ENCODE assay signal across 1 cellular context in genomic region chr6:54037277-54037779, GRCh38.
TF ChIP-seq lines count a peak whose summit lies in the region.

No MANE protein-coding gene starts in this region.

TF ChIP-seq in HepG2, 621 proteins besides CTCF, POLR2A, EP300 and RAD21 (continued from another document):
- peak; percentile 58; the same call in 1 of the 2 replicates for TF ChIP-seq NFIC (IDR thresholded peaks at IDR 0.05; ENCODE audit: low read length)
- TF ChIP-seq GPBP1L1 (CRISPR knock-in tag; IDR thresholded peaks at IDR 0.05) = no peak
- peak; percentile 83; the same call in 1 of the 2 replicates for TF ChIP-seq ZNF331 (CRISPR knock-in tag; IDR thresholded peaks at IDR 0.05)
- TF ChIP-seq PITX1 (CRISPR knock-in tag; IDR thresholded peaks at IDR 0.05) = peak; percentile 73; the same call in 1 of the 2 replicates
- no peak for TF ChIP-seq ZNF335 (CRISPR knock-in tag; IDR thresholded peaks at IDR 0.05)
- TF ChIP-seq POGZ (CRISPR knock-in tag; IDR thresholded peaks at IDR 0.05) = peak; percentile 38; the same call in 1 of the 2 replicates
- TF ChIP-seq SIX1 (CRISPR knock-in tag; IDR thresholded peaks at IDR 0.05; ENCODE audit: borderline replicate concordance) = peak; percentile 65; the same call in 1 of the 2 replicates
- TF ChIP-seq FOXP4 (CRISPR knock-in tag; IDR thresholded peaks at IDR 0.05) = peak; percentile 84
- TF ChIP-seq TOPORS (CRISPR knock-in tag; IDR thresholded peaks at IDR 0.05) = no peak
- TF ChIP-seq POGK (CRISPR knock-in tag; conservative IDR thresholded peaks at IDR 0.05) = peak; percentile 28; the same call in 1 of the 2 replicates
- TF ChIP-seq FLYWCH1 (CRISPR knock-in tag; IDR thresholded peaks at IDR 0.05) = no peak
- TF ChIP-seq CHD2 (IDR thresholded peaks at IDR 0.05; ENCODE audit: low read depth, low read length) = no peak
- TF ChIP-seq NKX3-1 (CRISPR knock-in tag; IDR thresholded peaks at IDR 0.05) = no peak
- 0 out of 2 replicates have a peak, but pooled peaks have one; percentile 30 for TF ChIP-seq HHEX (CRISPR knock-in tag; IDR thresholded peaks at IDR 0.05)
- TF ChIP-seq SOX5 (CRISPR knock-in tag; IDR thresholded peaks at IDR 0.05; ENCODE audit: borderline replicate concordance) = peak; percentile 52; the same call in 1 of the 2 replicates
- no peak for TF ChIP-seq DZIP1 (CRISPR knock-in tag; IDR thresholded peaks at IDR 0.05)
- no peak for TF ChIP-seq ZNF44 (CRISPR knock-in tag; IDR thresholded peaks at IDR 0.05)
- TF ChIP-seq ZKSCAN5 (CRISPR knock-in tag; IDR thresholded peaks at IDR 0.05) = no peak
- no peak for TF ChIP-seq SPEN (CRISPR knock-in tag; IDR thresholded peaks at IDR 0.05; ENCODE audit: low read depth)
- TF ChIP-seq ZNF609 (CRISPR knock-in tag; IDR thresholded peaks at IDR 0.05; ENCODE audit: borderline replicate concordance) = peak; percentile 94
